12 cellular contexts compared by ENCODE assay signal in the genomic region with DNA sequence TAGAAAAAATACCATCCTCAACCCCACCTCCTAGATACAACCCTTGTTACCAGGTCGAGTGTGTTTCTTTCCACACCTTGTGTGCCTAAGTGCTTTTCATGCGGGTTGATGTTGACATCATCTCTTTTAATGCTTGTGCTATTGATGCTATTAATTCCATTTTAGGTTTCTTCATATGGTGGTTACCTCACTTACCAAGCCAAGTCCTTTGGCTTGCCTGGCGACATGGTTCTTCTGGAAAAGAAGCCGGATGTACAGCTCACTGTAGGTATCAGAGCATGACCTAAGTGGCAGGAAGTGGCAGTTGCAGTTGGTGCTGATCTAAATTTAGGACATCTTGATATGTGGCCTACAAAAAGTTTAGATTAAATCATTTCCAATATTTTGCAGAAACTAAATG.
A peak's percentile ranks its signal among the peaks of the same experiment; 100 is the strongest.
DNase-seq lines count a peak whose midpoint lies in the region; ATAC-seq and TF ChIP-seq lines count a peak whose summit lies in the region.
"Had no signal": no experiment of that assay in that cellular context is flagged by ENCODE, and none has a peak within 500 bp of the region (broad histone marks: within the 10 kb centered on the region; RNA-seq: fewer than 3 reads in every experiment).

No MANE protein-coding gene starts in this region.

- whole genome bisulfite sequencing in upper lobe of left lung, 2 donors: 66 to 70% methylated on average over 4 of the region's 4 CpGs

- peak overlapping the region; percentile 89 for H3K27ac Mint-ChIP-seq in activated naive CD8-positive, alpha-beta T cell
- H3K27ac Mint-ChIP-seq in stimulated activated naive CD8-positive, alpha-beta T cell treated with anti-CD3 and anti-CD28 coated beads, Interleukin-15, Interleukin-2, amounts not matched to agents 100 ng/mL and 50 ng/mL, for 24 hours: peak overlapping the region; percentile 90

- H3K36me3 Mint-ChIP-seq in activated naive CD8-positive, alpha-beta T cell: no peaks in the 10 kb centered on the region
- no peaks in the 10 kb centered on the region for H3K36me3 Mint-ChIP-seq in stimulated activated naive CD8-positive, alpha-beta T cell treated with anti-CD3 and anti-CD28 coated beads, Interleukin-15, Interleukin-2, amounts not matched to agents 100 ng/mL and 50 ng/mL, for 24 hours (ENCODE audit: low read depth)

- H2AFZ ChIP-seq in SU-DHL-6 (ENCODE audit: low read depth, low read length, severe bottlenecking): peak overlapping the region; percentile 4

- no peak for TF ChIP-seq CTCF in SU-DHL-6 (IDR thresholded peaks at IDR 0.05; ENCODE audit: insufficient read depth, low read length, poor library complexity, severe bottlenecking)
- no peak for TF ChIP-seq CTCF in upper lobe of left lung (IDR thresholded peaks at IDR 0.05)

- H3K27me3 Mint-ChIP-seq in activated naive CD8-positive, alpha-beta T cell: no peaks in the 10 kb centered on the region
- no peaks in the 10 kb centered on the region for H3K27me3 Mint-ChIP-seq in stimulated activated naive CD8-positive, alpha-beta T cell treated with anti-CD3 and anti-CD28 coated beads, Interleukin-15, Interleukin-2, amounts not matched to agents 100 ng/mL and 50 ng/mL, for 24 hours

- no peaks in the 10 kb centered on the region for H3K4me1 ChIP-seq in upper lobe of left lung

- no peak overlapping the region for H3K9ac ChIP-seq in SU-DHL-6 (ENCODE audit: low read length)

- ATAC-seq in upper lobe of left lung (ENCODE audit: low FRiP score in 2 of 2) (no peak), GM19452 (IDR thresholded peaks at IDR 0.05; ENCODE audit: unreplicated experiment) (no peak)
- ATAC-seq: HepG2 had no signal

- H3K27ac ChIP-seq in SU-DHL-6 (ENCODE audit: low read depth, low read length) (no peak overlapping the region; the same call in 1 of the 2 replicates), upper lobe of left lung (no peak overlapping the region)
- H3K27ac ChIP-seq: SK-N-MC had no signal

- TF ChIP-seq POLR2A in upper lobe of left lung (IDR thresholded peaks at IDR 0.05): no peak

- H3K4me2 ChIP-seq in SU-DHL-6 (ENCODE audit: low read depth, low read length, poor library complexity, severe bottlenecking): peak overlapping the region; percentile 28

- DNase-seq in activated gamma-delta T cell treated with Interleukin-2 at 50 U/mL for 16 hours (peak; percentile 31), activated gamma-delta T cell (lab: John Stamatoyannopoulos, UW) (no peak), upper lobe of left lung (no peak), HuH-7.5 (ENCODE audit: low spot score) (no peak)
- DNase-seq: glutamatergic neuron, NCI-H226 had no signal

- H3K27me3 ChIP-seq in SU-DHL-6 (ENCODE audit: low read length): no peaks in the 10 kb centered on the region
- H3K27me3 ChIP-seq in upper lobe of left lung: no peaks in the 10 kb centered on the region

- no peak for TF ChIP-seq EP300 in upper lobe of left lung (IDR thresholded peaks at IDR 0.05)

- H3F3A ChIP-seq in SU-DHL-6 (ENCODE audit: insufficient read depth): no peaks in the 10 kb centered on the region

- no peaks in the 10 kb centered on the region for H4K20me1 ChIP-seq in SU-DHL-6 (ENCODE audit: low read depth, low read length)

- H3K9me3 Mint-ChIP-seq in activated naive CD8-positive, alpha-beta T cell (ENCODE audit: low read depth): peaks cover 3% of the 10 kb centered on the region
- no peaks in the 10 kb centered on the region for H3K9me3 Mint-ChIP-seq in stimulated activated naive CD8-positive, alpha-beta T cell treated with anti-CD3 and anti-CD28 coated beads, Interleukin-15, Interleukin-2, amounts not matched to agents 100 ng/mL and 50 ng/mL, for 24 hours

- no peaks in the 10 kb centered on the region for H3K79me2 ChIP-seq in SU-DHL-6 (ENCODE audit: insufficient read depth, low read length)

- H3K36me3 ChIP-seq in SU-DHL-6 (ENCODE audit: low read length): no peaks in the 10 kb centered on the region
- H3K36me3 ChIP-seq in upper lobe of left lung: no peaks in the 10 kb centered on the region

- H3K9me2 ChIP-seq in SU-DHL-6 (replicated peaks; ENCODE audit: insufficient read depth, low read length): no peaks in the 10 kb centered on the region

- no peaks in the 10 kb centered on the region for H3K9me3 ChIP-seq in SU-DHL-6 (ENCODE audit: insufficient read depth, low read length)
- no peaks in the 10 kb centered on the region for H3K9me3 ChIP-seq in upper lobe of left lung

- H3K4me1 Mint-ChIP-seq in activated naive CD8-positive, alpha-beta T cell (ENCODE audit: low read depth): peaks cover 57% of the 10 kb centered on the region
- H3K4me1 Mint-ChIP-seq in stimulated activated naive CD8-positive, alpha-beta T cell treated with anti-CD3 and anti-CD28 coated beads, Interleukin-15, Interleukin-2, amounts not matched to agents 100 ng/mL and 50 ng/mL, for 24 hours (ENCODE audit: low read depth): peaks cover 71% of the 10 kb centered on the region

- peak overlapping the region; percentile 20 for H3K4me3 Mint-ChIP-seq in activated naive CD8-positive, alpha-beta T cell
- peak overlapping the region; percentile 30 for H3K4me3 Mint-ChIP-seq in stimulated activated naive CD8-positive, alpha-beta T cell treated with anti-CD3 and anti-CD28 coated beads, Interleukin-15, Interleukin-2, amounts not matched to agents 100 ng/mL and 50 ng/mL, for 24 hours

- H3K4me3 ChIP-seq in SU-DHL-6 (ENCODE audit: insufficient read depth, low read length, poor library complexity, severe bottlenecking) (no peak overlapping the region), upper lobe of left lung (no peak overlapping the region)
- H3K4me3 ChIP-seq: SK-N-MC had no signal
